1 cellular context compared by ENCODE assay signal in genomic region chr12:12477532-12477890, GRCh38.
TF ChIP-seq lines count a peak whose summit lies in the region.

No MANE protein-coding gene starts in this region.

TF ChIP-seq in HepG2, 621 proteins besides CTCF, POLR2A, EP300 and RAD21 (continued from another document):
- TF ChIP-seq AGO2 (optimal IDR thresholded peaks at IDR 0.05; ENCODE audit: low read depth, low read length), result peak; percentile 65
